In genomic region chr7:5692845-5693278, GRCh38 we compare ENCODE assay signal across 7 cellular contexts.
DNase-seq lines count a peak whose midpoint lies in the region; ATAC-seq, FAIRE-seq and TF ChIP-seq lines count a peak whose summit lies in the region.

No MANE protein-coding gene starts in this region.

- TF ChIP-seq RAD21 in neural cell (conservative IDR thresholded peaks at IDR 0.05), result no peak

- H3K4me1 ChIP-seq in breast epithelium, result peaks cover 20 to 43% of the 10 kb centered on the region in 2 donors

- no peak overlapping the region for H3K4me2 ChIP-seq in neural cell (ENCODE audit: low read length)

- TF ChIP-seq CTCF in breast epithelium (IDR thresholded peaks at IDR 0.05) (no peak), neural cell (IDR thresholded peaks at IDR 0.05; ENCODE audit: poor library complexity, severe bottlenecking) (no peak)

- no peak overlapping the region for H3K9ac ChIP-seq in neural cell (ENCODE audit: low read length)

- H3K9me3 ChIP-seq in breast epithelium (no peaks in the 10 kb centered on the region), neural cell (ENCODE audit: low read length) (no peaks in the 10 kb centered on the region)

- H3K36me3 ChIP-seq in breast epithelium, result no peaks in the 10 kb centered on the region
- no peaks in the 10 kb centered on the region for H3K36me3 ChIP-seq in neural cell (ENCODE audit: insufficient read depth, low read length)

- DNase-seq in H54 (ENCODE audit: insufficient read length, low spot score), result peak; percentile 56
- peak; percentile 63 for DNase-seq in NCI-H446 treated with DMSO at 0.1 percent for 48 hours (lab: John Stamatoyannopoulos, UW)
- DNase-seq in breast epithelium (ENCODE audit: low spot score in 2 of 2), result no peak
- no peak for DNase-seq in stimulated activated CD4-positive, alpha-beta T cell treated with anti-CD3 and anti-CD28 coated beads, Interleukin-4, amount 100 ng/mL, for 4 hours
- no peak for DNase-seq in T-helper 9 cell

- TF ChIP-seq POLR2A in H54 (IDR thresholded peaks at IDR 0.05; ENCODE audit: low read depth, low read length) (no peak), breast epithelium (IDR thresholded peaks at IDR 0.05) (no peak), GM18505 (IDR thresholded peaks at IDR 0.05; ENCODE audit: borderline replicate concordance, extremely low read depth, insufficient read depth, insufficient read length) (no peak)

- no peak for FAIRE-seq in H54 (lab: Jason Lieb, UNC)

- no peaks in the 10 kb centered on the region for H4K20me1 ChIP-seq in neural cell (ENCODE audit: insufficient read depth)

- no peak for ATAC-seq in GM18505 (IDR thresholded peaks at IDR 0.05; ENCODE audit: unreplicated experiment)

- peak overlapping the region; percentile 88 to 95 for H3K27ac ChIP-seq in breast epithelium
- H3K27ac ChIP-seq in neural cell (ENCODE audit: low read length), result peak overlapping the region; percentile 66

- no peak overlapping the region for H2AFZ ChIP-seq in neural cell (ENCODE audit: low read depth, low read length)

- H3K4me3 ChIP-seq in breast epithelium (peak overlapping the region in 2 of 3 donors; percentile 8 to 42), neural cell (ENCODE audit: low read length) (no peak overlapping the region)

- H3K27me3 ChIP-seq in breast epithelium (no peaks in the 10 kb centered on the region), neural cell (ENCODE audit: insufficient read depth, low read depth, low read length) (no peaks in the 10 kb centered on the region)

- TF ChIP-seq EP300 in neural cell (conservative IDR thresholded peaks at IDR 0.05; ENCODE audit: poor library complexity, severe bottlenecking), result no peak

- intact Hi-C loops in breast epithelium (cut with DNase I; ENCODE audit: low total_unique reads), result no loop called here

- H3K79me2 ChIP-seq in neural cell (replicated peaks; ENCODE audit: insufficient read depth, low read length), result peaks cover 7% of the 10 kb centered on the region

- H3F3A ChIP-seq in neural cell (ENCODE audit: insufficient read depth, low read length, poor library complexity, severe bottlenecking), result no peaks in the 10 kb centered on the region

- no peaks in the 10 kb centered on the region for H3K9me2 ChIP-seq in neural cell (ENCODE audit: insufficient read depth, low read length)

TF ChIP-seq in neural cell, 6 proteins besides CTCF, POLR2A, EP300 and RAD21:
- TF ChIP-seq TAF1 (IDR thresholded peaks at IDR 0.05; ENCODE audit: low read depth) (no peak), REST (IDR thresholded peaks at IDR 0.05; ENCODE audit: borderline replicate concordance) (no peak), MXI1 (conservative IDR thresholded peaks at IDR 0.05; ENCODE audit: poor library complexity, severe bottlenecking) (no peak), POLR2AphosphoS5 (IDR thresholded peaks at IDR 0.05) (no peak), SMC3 (conservative IDR thresholded peaks at IDR 0.05; ENCODE audit: poor library complexity) (no peak), EZH2 (IDR thresholded peaks at IDR 0.05; ENCODE audit: borderline replicate concordance, insufficient read depth, low read length, poor library complexity, severe bottlenecking) (no peak)
TF ChIP-seq in neural cell: peak in this region for 0.

Comparison
In these comparisons a context has a peak if more than half of its experiments do, and no peak if none do; other contexts are left out.
1. DNase-seq: peak in H54 (single experiment) and NCI-H446 treated with DMSO at 0.1 percent for 48 hours (single experiment); none in breast epithelium (0 of 2), stimulated activated CD4-positive, alpha-beta T cell treated with anti-CD3 and anti-CD28 coated beads, Interleukin-4, amount 100 ng/mL, for 4 hours (0 of 2) and T-helper 9 cell (single experiment).